12 cellular contexts compared by ENCODE assay signal in genomic region chr20:45320948-45321595, GRCh38. TPM values are rescaled to one million over a fixed set of nuclear protein-coding genes. Genes with fewer than 3 reads are reported as not detected.
DNase-seq lines count a peak whose midpoint lies in the region; ATAC-seq and TF ChIP-seq lines count a peak whose summit lies in the region.
"Had no signal": no experiment of that assay in that cellular context is flagged by ENCODE, and none has a peak within 500 bp of the region (broad histone marks: within the 10 kb centered on the region; RNA-seq: fewer than 3 reads in every experiment).

No MANE protein-coding gene starts in this region.

- TF ChIP-seq CTCF in body of pancreas (IDR thresholded peaks at IDR 0.05) = no peak
- no peak for TF ChIP-seq CTCF in PC-3 (conservative IDR thresholded peaks at IDR 0.05; ENCODE audit: low read depth, low read length)

- peak overlapping the region in 4 of 7 donors; percentile 29 to 76 (median 42) for H3K4me3 Mint-ChIP-seq in CD8-positive, alpha-beta memory T cell

- WGBS in body of pancreas, 2 donors = 33 to 39% methylated on average over 5 of the region's 5 CpGs

- H3K4me1 ChIP-seq in CD8-positive, alpha-beta memory T cell (ENCODE audit: insufficient read depth, low read length) = peaks cover 26% of the 10 kb centered on the region
- peaks cover 59% of the 10 kb centered on the region for H3K4me1 ChIP-seq in body of pancreas
- H3K4me1 ChIP-seq in PC-3 (ENCODE audit: insufficient read depth, low read length) = peaks cover 9% of the 10 kb centered on the region

- no peaks in the 10 kb centered on the region for H3K27me3 ChIP-seq in CD8-positive, alpha-beta memory T cell (ENCODE audit: insufficient read depth, low read length, poor library complexity, severe bottlenecking)
- H3K27me3 ChIP-seq in body of pancreas (no peaks in the 10 kb centered on the region), PC-3 (ENCODE audit: low read length) (no peaks in the 10 kb centered on the region)

- peak; percentile 48 for ATAC-seq in GM19467 (IDR thresholded peaks at IDR 0.05; ENCODE audit: unreplicated experiment)
- ATAC-seq in body of pancreas = no peak
- ATAC-seq in PC-3 = no peak

- H3K4me2 ChIP-seq in PC-3 (ENCODE audit: low read length) = no peak overlapping the region

- no peaks in the 10 kb centered on the region for H3K36me3 ChIP-seq in CD8-positive, alpha-beta memory T cell (ENCODE audit: insufficient read depth, low read length)
- H3K36me3 ChIP-seq in body of pancreas (replicated peaks in 1 of 2; ENCODE audit: insufficient read depth in 1 of 2, low read depth in 2 of 2) (peaks cover 0 to 5% of the 10 kb centered on the region in 2 donors), PC-3 (ENCODE audit: low read depth, low read length) (peaks cover 10% of the 10 kb centered on the region; the same call in 1 of the 2 replicates)

- H3K4me3 ChIP-seq in CD8-positive, alpha-beta memory T cell (ENCODE audit: low read length) = no peak overlapping the region
- no peak overlapping the region for H3K4me3 ChIP-seq in body of pancreas
- no peak overlapping the region for H3K4me3 ChIP-seq in PC-3 (ENCODE audit: low read length)

- no peak overlapping the region for H3K27ac ChIP-seq in CD8-positive, alpha-beta memory T cell (ENCODE audit: low read depth, low read length)
- H3K27ac ChIP-seq in body of pancreas (peak overlapping the region; percentile 23 to 74 (median 58)), PC-3 (ENCODE audit: low read length) (no peak overlapping the region)

- H4K20me1 ChIP-seq in PC-3 (ENCODE audit: low read length) = no peaks in the 10 kb centered on the region

- H3K9me3 ChIP-seq in CD8-positive, alpha-beta memory T cell (ENCODE audit: low read length) = no peaks in the 10 kb centered on the region
- H3K9me3 ChIP-seq in body of pancreas (no peaks in the 10 kb centered on the region), PC-3 (ENCODE audit: low read length) (no peaks in the 10 kb centered on the region)

- BruUV-seq in PC-3 (replicated peaks; lab: Mats Ljungman, UMichigan) = no TSS peak

- no peaks in the 10 kb centered on the region for H3K36me3 Mint-ChIP-seq in CD8-positive, alpha-beta memory T cell

- H3K79me2 ChIP-seq in PC-3 (ENCODE audit: low read length) = no peaks in the 10 kb centered on the region

- POLR2A ChIA-PET in CD8-positive, alpha-beta memory T cell (lab: Charles Lee) = interaction anchor here (0.6 kb wide), 1 partner anchor 503 kb away, joined by 3 read pairs; no protein-coding TSS in a partner anchor
- POLR2A ChIA-PET in PC-3 (lab: Charles Lee; ENCODE audit: unreplicated experiment) = interaction anchor here (0.6 kb wide), 1 partner anchor 832 kb away, joined by 3 read pairs; no protein-coding TSS in a partner anchor

- H2AFZ ChIP-seq in PC-3 (ENCODE audit: low read length) = no peak overlapping the region

- CTCF ChIA-PET in CD8-positive, alpha-beta memory T cell (lab: Charles Lee) = interaction anchor here (0.9 to 9.9 kb wide), 11 partner anchors 9 to 449 kb away, joined by 3 to 81 read pairs (median 6); partner anchors contain the start of genes MATN4 and SYS1
- CTCF ChIA-PET in PC-3 (lab: Charles Lee) = interaction anchor here (0.8 to 1.5 kb wide), 2 partner anchors 42 to 53 kb away, joined by 3 to 5 read pairs; partner anchors contain the start of gene SYS1

- no peaks in the 10 kb centered on the region for H3F3A ChIP-seq in PC-3 (ENCODE audit: low read length, unreplicated experiment)

- peaks cover 20 to 25% (median 22%) of the 10 kb centered on the region in 3 donors for H3K4me1 Mint-ChIP-seq in CD8-positive, alpha-beta memory T cell

- TF ChIP-seq POLR2A in body of pancreas (IDR thresholded peaks at IDR 0.05) = no peak

- H3K27me3 Mint-ChIP-seq in CD8-positive, alpha-beta memory T cell = peaks cover 0 to 5% of the 10 kb centered on the region in 2 donors

- DNase-seq in CD8-positive, alpha-beta memory T cell = peak in 2 of 5 donors; percentile 15 to 35
- DNase-seq in NOMO-1 treated with DMSO at 0.1 percent for 48 hours (lab: John Stamatoyannopoulos, UW; ENCODE audit: unreplicated experiment) (peak; percentile 93), body of pancreas (no peak), PC-3 (no peak), DMS53 treated with DMSO at 0.1 percent for 48 hours (lab: John Stamatoyannopoulos, UW; ENCODE audit: unreplicated experiment) (no peak), activated T-cell treated with anti-CD3 and anti-CD28 coated beads for 4 hours (no peak), cerebellar nuclear complex (lab: John Stamatoyannopoulos, UW) (no peak)
- DNase-seq: NCI-H526 treated with DMSO at 0.1 percent for 48 hours, occipital lobe had no signal

- no peaks in the 10 kb centered on the region for H3K9me3 Mint-ChIP-seq in CD8-positive, alpha-beta memory T cell

- no peaks in the 10 kb centered on the region for H3K9me2 ChIP-seq in PC-3 (replicated peaks; ENCODE audit: low read length)

- H3K27ac Mint-ChIP-seq in CD8-positive, alpha-beta memory T cell = peak overlapping the region in 6 of 8 donors; percentile 11 to 89 (median 76)

- intact Hi-C loops in body of pancreas (cut with DNase I) = no loop called here
- intact Hi-C loops in PC-3 (cut with micrococcal nuclease) = no loop called here

- H3K9ac ChIP-seq in PC-3 (ENCODE audit: low read length) = no peak overlapping the region

RNA-seq across cellular contexts. Expression of gene MATN4, which starts 13.0 kb away (rescaled TPM):
- under 1 TPM in 1 of 2 experiments, not detected in 1; 0.22 TPM for total RNA-seq in CD8-positive, alpha-beta memory T cell
- not detected for polyA plus RNA-seq in CD8-positive, alpha-beta memory T cell
- total RNA-seq in body of pancreas (1 to 10 TPM; 4.9 to 5.3 TPM), PC-3 (2014; rRNA removed) (0.33 TPM in 1 of 2 replicates, not detected in the other)
- total RNA-seq: HT1080, occipital lobe had no signal

RNA-seq across cellular contexts. Expression of gene RBPJL, which starts 14.4 kb away (rescaled TPM):
- total RNA-seq in CD8-positive, alpha-beta memory T cell = not detected
- not detected for polyA plus RNA-seq in CD8-positive, alpha-beta memory T cell
- total RNA-seq in body of pancreas (100 to 1,000 TPM; 306 to 837 TPM), PC-3 (2014; rRNA removed) (not detected in 2 replicates)
- total RNA-seq: activated CD8-positive, alpha-beta memory T cell treated with anti-CD3 and anti-CD28 coated beads for 36 hours; HT1080; occipital lobe had no signal

RNA-seq across cellular contexts. Expression of gene SDC4, which starts 27.2 kb away (rescaled TPM):
- total RNA-seq in CD8-positive, alpha-beta memory T cell = 10 to 100 TPM; 91.3 to 98.1 TPM
- polyA plus RNA-seq in CD8-positive, alpha-beta memory T cell = 1.5 TPM
- total RNA-seq in body of pancreas (10 to 100 TPM; 62.0 to 97.6 TPM), PC-3 (2014; rRNA removed) (134 and 167 TPM in 2 replicates)

RNA-seq across cellular contexts. Expression of gene SYS1, which starts 41.9 kb away (rescaled TPM):
- total RNA-seq in CD8-positive, alpha-beta memory T cell = 10 to 100 TPM; 48.3 to 54.0 TPM
- polyA plus RNA-seq in CD8-positive, alpha-beta memory T cell = 40.1 TPM
- total RNA-seq in body of pancreas (10 to 100 TPM; 14.2 to 15.3 TPM), PC-3 (2014; rRNA removed) (32.5 and 45.2 TPM in 2 replicates)

RNA-seq across cellular contexts. Expression of gene TP53TG5, which starts 57.1 kb away (rescaled TPM):
- not detected for total RNA-seq in CD8-positive, alpha-beta memory T cell
- not detected for polyA plus RNA-seq in CD8-positive, alpha-beta memory T cell
- total RNA-seq in body of pancreas = not detected
- not detected in 2 replicates for total RNA-seq in PC-3 (2014; rRNA removed)
- total RNA-seq: HT1080, occipital lobe had no signal

Comparison
In these comparisons a context has a peak if more than half of its experiments do, and no peak if none do; other contexts are left out.
1. H3K27ac ChIP-seq: peak in body of pancreas (4 of 4); none in CD8-positive, alpha-beta memory T cell (single experiment) and PC-3 (single experiment).
2. RNA of gene RBPJL, which starts 14.4 kb away (total RNA-seq): 306 to 837 TPM in body of pancreas; not detected in CD8-positive, alpha-beta memory T cell and not detected in PC-3; every median in the first group is over 100 times any median in the second.